20 cellular contexts compared by ENCODE assay signal in the genomic region with DNA sequence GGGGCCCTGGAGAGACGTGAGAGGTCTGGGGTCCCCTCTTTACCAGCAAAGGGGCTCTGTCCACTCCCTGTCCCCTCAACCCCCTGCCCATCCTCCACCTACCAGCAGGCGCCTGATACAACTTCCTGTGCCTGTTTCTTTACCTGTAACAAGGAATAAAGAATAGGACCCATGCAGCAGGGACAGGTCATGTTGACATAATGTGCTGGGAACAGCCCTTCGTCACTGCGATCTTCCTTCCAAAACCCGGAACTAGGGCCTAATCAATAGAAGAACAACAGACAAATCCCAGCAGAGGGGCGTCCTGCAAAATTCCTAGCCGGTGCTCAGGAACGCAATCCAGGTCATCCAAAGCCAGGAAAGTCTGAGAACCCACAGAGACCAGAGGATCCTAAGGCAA. TPM values are rescaled to one million over a fixed set of nuclear protein-coding genes. Genes with fewer than 3 reads are reported as not detected.
A peak's percentile ranks its signal among the peaks of the same experiment; 100 is the strongest.
DNase-seq lines count a peak whose midpoint lies in the region; ATAC-seq and TF ChIP-seq lines count a peak whose summit lies in the region.
"Had no signal": no experiment of that assay in that cellular context is flagged by ENCODE, and none has a peak within 500 bp of the region (broad histone marks: within the 10 kb centered on the region; RNA-seq: fewer than 3 reads in every experiment).

No MANE protein-coding gene starts in this region.

- H3K4me1 ChIP-seq in Panc1 (ENCODE audit: control insufficient read depth, insufficient read depth, low read length) (peaks cover 62% of the 10 kb centered on the region), liver (ENCODE audit: control insufficient read depth in 4 of 4, insufficient read depth in 4 of 4, low read length in 3 of 4) (peaks cover 15 to 59% (median 49%) of the 10 kb centered on the region in 4 donors), neural progenitor cell (peaks cover 19% of the 10 kb centered on the region)

- H3K27me3 ChIP-seq in Panc1 (ENCODE audit: control insufficient read depth, insufficient read depth, low read length) (no peaks in the 10 kb centered on the region), liver (ENCODE audit: control insufficient read depth in 4 of 4, insufficient read depth in 4 of 4, low read length in 3 of 4) (no peaks in the 10 kb centered on the region), neural progenitor cell (peaks cover 62% of the 10 kb centered on the region)
- H3K27me3 ChIP-seq: BE2C had no signal

- POLR2A ChIA-PET in Panc1 (lab: Charles Lee): no interaction called here

- peaks cover 58% of the 10 kb centered on the region for H3K4me1 Mint-ChIP-seq in neural progenitor cell

- H3K27ac ChIP-seq in Panc1 (ENCODE audit: low read length) (peak overlapping the region; percentile 48), caudate nucleus (ENCODE audit: low read depth, low read length) (peak overlapping the region; percentile 24), liver (ENCODE audit: low read depth in 1 of 2, low read length in 2 of 2) (peak overlapping the region; percentile 52 to 86), neural progenitor cell (no peak overlapping the region)

- no peaks in the 10 kb centered on the region for H3K79me2 ChIP-seq in neural progenitor cell (ENCODE audit: low read depth)

- no peak overlapping the region for H3K4me3 Mint-ChIP-seq in neural progenitor cell

- no peak overlapping the region for H3K4me2 ChIP-seq in neural progenitor cell

- peaks cover 29% of the 10 kb centered on the region for H4K20me1 ChIP-seq in neural progenitor cell (ENCODE audit: low read depth)

- peaks cover 14% of the 10 kb centered on the region for H3K27me3 Mint-ChIP-seq in neural progenitor cell (ENCODE audit: insufficient read depth, low read depth)

- intact Hi-C loops in Panc1 (cut with micrococcal nuclease; ENCODE audit: unreplicated experiment): no loop called here

- H3K36me3 ChIP-seq in Panc1 (ENCODE audit: control insufficient read depth, insufficient read depth, low read length) (no peaks in the 10 kb centered on the region), liver (ENCODE audit: control insufficient read depth in 4 of 4, insufficient read depth in 3 of 4, low read depth in 1 of 4, low read length in 3 of 4) (no peaks in the 10 kb centered on the region), neural progenitor cell (no peaks in the 10 kb centered on the region)

- H3K9me3 ChIP-seq in Panc1 (ENCODE audit: control insufficient read depth, insufficient read depth, low read depth, low read length) (no peaks in the 10 kb centered on the region), liver (ENCODE audit: control insufficient read depth in 4 of 4, low read length in 3 of 4) (no peaks in the 10 kb centered on the region), neural progenitor cell (ENCODE audit: low read depth) (no peaks in the 10 kb centered on the region)
- H3K9me3 ChIP-seq: BE2C had no signal

- in situ Hi-C loops in Panc1 (cut with HindIII; ENCODE audit: low pct_unique_long_range_greater_than_20kb, low sequenced_read_pairs): no loop called here

- TF ChIP-seq RAD21 in liver (IDR thresholded peaks at IDR 0.05): peak; percentile 24 to 52

- WGBS in liver: 54% methylated on average over 8 of the region's 8 CpGs

- H3F3A ChIP-seq in neural progenitor cell (ENCODE audit: low read depth): peaks cover 32% of the 10 kb centered on the region

- peak overlapping the region; percentile 87 for H3K27ac Mint-ChIP-seq in neural progenitor cell

- peaks cover 7% of the 10 kb centered on the region for H3K36me3 Mint-ChIP-seq in neural progenitor cell

- CTCF ChIA-PET in Panc1 (lab: Charles Lee): no interaction called here

- no peak for DNase-seq in Panc1 (ENCODE audit: low read depth, low spot score)
- DNase-seq in caudate nucleus (lab: John Stamatoyannopoulos, UW): no peak
- DNase-seq in neural progenitor cell (ENCODE audit: low spot score): no peak
- no peak for DNase-seq in activated CD8-positive, alpha-beta memory T cell treated with anti-CD3 and anti-CD28 coated beads, Interleukin-2, amount 50 U/mL, for 4 hours
- DNase-seq in NCI-H748 treated with DMSO at 0.1 percent for 48 hours (lab: John Stamatoyannopoulos, UW): no peak
- no peak for DNase-seq in DMS153 (lab: John Stamatoyannopoulos, UW)
- DNase-seq: BE2C; DND-41; HCEC 1CT; Karpas-422; MV-4-11; NCI-H1105 treated with DMSO at 0.1 percent for 48 hours; NCI-H2029 treated with DMSO at 0.1 percent for 48 hours; NCI-H226; NCI-H510A treated with DMSO at 0.1 percent for 48 hours; NCI-H774; NK-92 treated with Interleukin-12 subunit alpha and Interleukin-12 subunit beta, amount 100 ng/mL, for 24 hours; SHP77 had no signal

- peak overlapping the region in 1 of 2 donors; percentile 52 for H3K9ac ChIP-seq in liver (ENCODE audit: low read depth in 1 of 2, low read length in 2 of 2)
- no peak overlapping the region for H3K9ac ChIP-seq in neural progenitor cell

- peaks cover 10% of the 10 kb centered on the region for H3K9me3 Mint-ChIP-seq in neural progenitor cell

- BruUV-seq in Panc1 (replicated peaks; lab: Mats Ljungman, UMichigan): TSS peak; percentile 21

- H3K4me3 ChIP-seq in Panc1 (ENCODE audit: low read depth in 2 of 2, low read length in 2 of 2) (no peak overlapping the region), liver (ENCODE audit: low read depth in 1 of 3, low read length in 3 of 3) (no peak overlapping the region), neural progenitor cell (no peak overlapping the region)
- H3K4me3 ChIP-seq: GM12878 had no signal

- no peak overlapping the region for H2AFZ ChIP-seq in neural progenitor cell (replicated peaks)

- TF ChIP-seq CTCF in Panc1 (IDR thresholded peaks at IDR 0.05): no peak
- no peak for TF ChIP-seq CTCF in liver (IDR thresholded peaks at IDR 0.05; ENCODE audit: low read depth, low read length, missing input control)
- no peak for TF ChIP-seq CTCF in neural progenitor cell (IDR thresholded peaks at IDR 0.05)

- ATAC-seq in Panc1: no peak
- ATAC-seq: GM12878 had no signal

TF ChIP-seq in liver, 16 proteins besides CTCF, POLR2A, EP300 and RAD21 (continues in another document):
- TF ChIP-seq HNF4G (IDR thresholded peaks at IDR 0.05): no peak
- TF ChIP-seq YY1 (IDR thresholded peaks at IDR 0.05): peak; percentile 73
- TF ChIP-seq RXRA (IDR thresholded peaks at IDR 0.05): peak; percentile 59 to 88
- TF ChIP-seq REST (IDR thresholded peaks at IDR 0.05): no peak
- TF ChIP-seq JUND (IDR thresholded peaks at IDR 0.05): peak in 1 of 2 donors; percentile 39
- TF ChIP-seq EGR1 (IDR thresholded peaks at IDR 0.05; ENCODE audit: low read depth in 2 of 2): peak in 1 of 2 donors; percentile 58
- peak; percentile 82 for TF ChIP-seq MAX (IDR thresholded peaks at IDR 0.05)
- TF ChIP-seq NR2F2 (IDR thresholded peaks at IDR 0.05): no peak
- TF ChIP-seq HNF4A (conservative IDR thresholded peaks at IDR 0.05): peak; percentile 65 to 81
- TF ChIP-seq FOXA1 (IDR thresholded peaks at IDR 0.05): peak; percentile 81
- TF ChIP-seq, protein P1, sequence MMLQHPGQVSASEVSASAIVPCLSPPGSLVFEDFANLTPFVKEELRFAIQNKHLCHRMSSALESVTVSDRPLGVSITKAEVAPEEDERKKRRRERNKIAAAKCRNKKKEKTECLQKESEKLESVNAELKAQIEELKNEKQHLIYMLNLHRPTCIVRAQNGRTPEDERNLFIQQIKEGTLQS (IDR thresholded peaks at IDR 0.05): peak; percentile 20
- no peak for TF ChIP-seq TAF1 (conservative IDR thresholded peaks at IDR 0.05)
- peak in 1 of 2 donors; percentile 70 for TF ChIP-seq GABPA (IDR thresholded peaks at IDR 0.05 in 1 of 2, conservative IDR thresholded peaks at IDR 0.05 in 1 of 2)

RNA-seq across cellular contexts. Expression of gene SCARB1, which starts 32.1 kb away (rescaled TPM):
- 359 TPM for total RNA-seq in Panc1 (2021; ENCODE audit: unreplicated experiment)
- 1,007 TPM for polyA plus RNA-seq in Panc1 (2012; ENCODE audit: insufficient read length)
- 100 to 1,000 TPM in 1 of 2 donors, 10 to 100 TPM in 1; 85.3 to 169 TPM for total RNA-seq in liver
- 100 to 1,000 TPM; 112 to 289 TPM for polyA plus RNA-seq in liver
- 4.3 and 7.8 TPM in 2 replicates for total RNA-seq in neural progenitor cell (ENCODE audit: low replicate concordance)
